Comparison of ENCODE assay signal across 1 cellular context in genomic region chr18:2571200-2572143, GRCh38.
TF ChIP-seq lines count a peak whose summit lies in the region.

A gene with protein sequence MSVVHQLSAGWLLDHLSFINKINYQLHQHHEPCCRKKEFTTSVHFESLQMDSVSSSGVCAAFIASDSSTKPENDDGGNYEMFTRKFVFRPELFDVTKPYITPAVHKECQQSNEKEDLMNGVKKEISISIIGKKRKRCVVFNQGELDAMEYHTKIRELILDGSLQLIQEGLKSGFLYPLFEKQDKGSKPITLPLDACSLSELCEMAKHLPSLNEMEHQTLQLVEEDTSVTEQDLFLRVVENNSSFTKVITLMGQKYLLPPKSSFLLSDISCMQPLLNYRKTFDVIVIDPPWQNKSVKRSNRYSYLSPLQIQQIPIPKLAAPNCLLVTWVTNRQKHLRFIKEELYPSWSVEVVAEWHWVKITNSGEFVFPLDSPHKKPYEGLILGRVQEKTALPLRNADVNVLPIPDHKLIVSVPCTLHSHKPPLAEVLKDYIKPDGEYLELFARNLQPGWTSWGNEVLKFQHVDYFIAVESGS (minus strand): TSS chr18:2571505. CDS start chr18:2567216, 4,289 bp downstream.
Gene NDC80, plus strand, starts transcription at chr18:2571557. Its CDS starts 1,429 bp downstream, at chr18:2572986.

TF ChIP-seq in H1, 55 proteins besides CTCF, POLR2A, EP300 and RAD21 (continued from another document):
- TF ChIP-seq EZH2 (IDR thresholded peaks at IDR 0.05; ENCODE audit: low read depth, low read length, severe bottlenecking) (no peak), TAF1 (IDR thresholded peaks at IDR 0.05; ENCODE audit: low read depth, low read length) (peak; percentile 85), POU5F1 (IDR thresholded peaks at IDR 0.05; ENCODE audit: low read depth, low read length) (no peak), PHF8 (conservative IDR thresholded peaks at IDR 0.05; ENCODE audit: low read depth, low read length) (peak; percentile 77), RXRA (IDR thresholded peaks at IDR 0.05; ENCODE audit: insufficient read depth, low read depth, low read length) (no peak), CEBPB (IDR thresholded peaks at IDR 0.05; ENCODE audit: low read depth, low read length) (no peak), CHD7 (IDR thresholded peaks at IDR 0.05; ENCODE audit: insufficient replicate concordance, low read length) (no peak), SAP30 (IDR thresholded peaks at IDR 0.05; ENCODE audit: insufficient read depth, insufficient replicate concordance, low read length) (peak; percentile 78), SIRT6 (IDR thresholded peaks at IDR 0.05; ENCODE audit: low read length) (no peak), SRF (IDR thresholded peaks at IDR 0.05; ENCODE audit: low read depth, low read length) (peak; percentile 89), KDM1A (IDR thresholded peaks at IDR 0.05; ENCODE audit: borderline replicate concordance, low read length) (no peak), JUND (IDR thresholded peaks at IDR 0.05; ENCODE audit: low read length) (peak; percentile 76; the same call in 1 of the 2 replicates), SP2 (IDR thresholded peaks at IDR 0.05; ENCODE audit: low read length) (no peak), HDAC6 (IDR thresholded peaks at IDR 0.05; ENCODE audit: low read depth, low read length) (no peak), FOSL1 (IDR thresholded peaks at IDR 0.05; ENCODE audit: insufficient read depth, low read depth, low read length) (no peak), CHD1 (IDR thresholded peaks at IDR 0.05; ENCODE audit: low read depth, low read length) (no peak), KDM5A (IDR thresholded peaks at IDR 0.05; ENCODE audit: low read length) (peak; percentile 60), KDM4A (IDR thresholded peaks at IDR 0.05; ENCODE audit: low read depth, low read length, severe bottlenecking) (peak; percentile 100), ZNF274 (IDR thresholded peaks at IDR 0.05; ENCODE audit: borderline replicate concordance, extremely low read depth, low read length) (no peak), CBX8 (IDR thresholded peaks at IDR 0.05; ENCODE audit: borderline replicate concordance, low read depth, low read length) (no peak), NANOG (IDR thresholded peaks at IDR 0.05; ENCODE audit: insufficient read depth, low read depth, low read length, poor library complexity, severe bottlenecking) (no peak), POLR2AphosphoS5 (IDR thresholded peaks at IDR 0.05; ENCODE audit: low read depth, low read length) (peak; percentile 85), TEAD4 (IDR thresholded peaks at IDR 0.05; ENCODE audit: low read depth, low read length) (peak; percentile 56; the same call in 1 of the 2 replicates), JUN (IDR thresholded peaks at IDR 0.05; ENCODE audit: low read depth, low read length) (peak; percentile 26; the same call in 1 of the 2 replicates), NRF1 (IDR thresholded peaks at IDR 0.05; ENCODE audit: low read depth, low read length) (no peak), BRCA1 (IDR thresholded peaks at IDR 0.05; ENCODE audit: low read depth, low read length) (peak; percentile 63; the same call in 1 of the 2 replicates), RBBP5 (IDR thresholded peaks at IDR 0.05; ENCODE audit: borderline replicate concordance, low read depth, low read length) (peak; percentile 22; the same call in 1 of the 2 replicates), CREB1 (IDR thresholded peaks at IDR 0.05) (peak; percentile 100), HDAC2 (IDR thresholded peaks at IDR 0.05; ENCODE audit: borderline replicate concordance in 1 of 2, low read depth in 2 of 2, low read length in 2 of 2) (peak in 1 of 2 experiments; percentile 95; a peak in 2 of 4 replicates), GABPA (IDR thresholded peaks at IDR 0.05; ENCODE audit: borderline replicate concordance, insufficient read depth, low read length) (no peak), TAF7 (optimal IDR thresholded peaks at IDR 0.05; ENCODE audit: borderline replicate concordance, low read depth, low read length) (peak; percentile 53), TCF12 (IDR thresholded peaks at IDR 0.05; ENCODE audit: low read depth, low read length) (no peak), ASH2L (IDR thresholded peaks at IDR 0.05; ENCODE audit: low read length) (peak; percentile 88), RFX5 (IDR thresholded peaks at IDR 0.05; ENCODE audit: borderline replicate concordance, low read depth, low read length) (no peak)
- TF ChIP-seq, protein P1, sequence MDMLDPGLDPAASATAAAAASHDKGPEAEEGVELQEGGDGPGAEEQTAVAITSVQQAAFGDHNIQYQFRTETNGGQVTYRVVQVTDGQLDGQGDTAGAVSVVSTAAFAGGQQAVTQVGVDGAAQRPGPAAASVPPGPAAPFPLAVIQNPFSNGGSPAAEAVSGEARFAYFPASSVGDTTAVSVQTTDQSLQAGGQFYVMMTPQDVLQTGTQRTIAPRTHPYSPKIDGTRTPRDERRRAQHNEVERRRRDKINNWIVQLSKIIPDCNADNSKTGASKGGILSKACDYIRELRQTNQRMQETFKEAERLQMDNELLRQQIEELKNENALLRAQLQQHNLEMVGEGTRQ (IDR thresholded peaks at IDR 0.05; ENCODE audit: low read length): peak; percentile 31; the same call in 1 of the 2 replicates
- TF ChIP-seq, protein P2, sequence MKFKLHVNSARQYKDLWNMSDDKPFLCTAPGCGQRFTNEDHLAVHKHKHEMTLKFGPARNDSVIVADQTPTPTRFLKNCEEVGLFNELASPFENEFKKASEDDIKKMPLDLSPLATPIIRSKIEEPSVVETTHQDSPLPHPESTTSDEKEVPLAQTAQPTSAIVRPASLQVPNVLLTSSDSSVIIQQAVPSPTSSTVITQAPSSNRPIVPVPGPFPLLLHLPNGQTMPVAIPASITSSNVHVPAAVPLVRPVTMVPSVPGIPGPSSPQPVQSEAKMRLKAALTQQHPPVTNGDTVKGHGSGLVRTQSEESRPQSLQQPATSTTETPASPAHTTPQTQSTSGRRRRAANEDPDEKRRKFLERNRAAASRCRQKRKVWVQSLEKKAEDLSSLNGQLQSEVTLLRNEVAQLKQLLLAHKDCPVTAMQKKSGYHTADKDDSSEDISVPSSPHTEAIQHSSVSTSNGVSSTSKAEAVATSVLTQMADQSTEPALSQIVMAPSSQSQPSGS (IDR thresholded peaks at IDR 0.05; ENCODE audit: low read length): peak; percentile 91
- TF ChIP-seq, protein P3, sequence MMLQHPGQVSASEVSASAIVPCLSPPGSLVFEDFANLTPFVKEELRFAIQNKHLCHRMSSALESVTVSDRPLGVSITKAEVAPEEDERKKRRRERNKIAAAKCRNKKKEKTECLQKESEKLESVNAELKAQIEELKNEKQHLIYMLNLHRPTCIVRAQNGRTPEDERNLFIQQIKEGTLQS (IDR thresholded peaks at IDR 0.05; ENCODE audit: insufficient read depth, low read depth, low read length): peak; percentile 97
- TF ChIP-seq, protein P4, sequence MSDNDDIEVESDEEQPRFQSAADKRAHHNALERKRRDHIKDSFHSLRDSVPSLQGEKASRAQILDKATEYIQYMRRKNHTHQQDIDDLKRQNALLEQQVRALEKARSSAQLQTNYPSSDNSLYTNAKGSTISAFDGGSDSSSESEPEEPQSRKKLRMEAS (IDR thresholded peaks at IDR 0.05): peak; percentile 77
- TF ChIP-seq, protein P5, sequence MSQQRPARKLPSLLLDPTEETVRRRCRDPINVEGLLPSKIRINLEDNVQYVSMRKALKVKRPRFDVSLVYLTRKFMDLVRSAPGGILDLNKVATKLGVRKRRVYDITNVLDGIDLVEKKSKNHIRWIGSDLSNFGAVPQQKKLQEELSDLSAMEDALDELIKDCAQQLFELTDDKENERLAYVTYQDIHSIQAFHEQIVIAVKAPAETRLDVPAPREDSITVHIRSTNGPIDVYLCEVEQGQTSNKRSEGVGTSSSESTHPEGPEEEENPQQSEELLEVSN (IDR thresholded peaks at IDR 0.05): peak; percentile 51; the same call in 1 of the 2 replicates
